8 cellular contexts compared by ENCODE assay signal in the genomic region with DNA sequence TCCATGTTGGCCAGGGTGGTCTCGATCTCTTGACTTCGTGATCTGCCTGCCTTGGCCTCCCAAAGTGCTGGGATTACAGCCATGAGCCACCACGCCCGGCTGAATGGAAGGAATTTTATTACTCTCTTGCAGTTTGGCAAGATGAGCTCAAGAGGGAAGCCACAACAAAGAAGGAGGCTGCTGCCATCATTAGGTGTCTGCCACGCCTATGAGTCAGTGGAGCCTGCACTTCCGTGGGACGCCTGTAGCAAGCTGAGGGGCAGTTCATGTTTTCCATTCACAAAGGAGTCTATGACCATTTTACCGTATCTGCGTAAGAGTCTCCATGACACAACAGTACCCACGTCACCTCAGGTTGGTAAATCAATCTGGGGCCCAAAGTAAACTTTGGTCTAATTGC. TPM values are rescaled to one million over a fixed set of nuclear protein-coding genes. Genes with fewer than 3 reads are reported as not detected.
DNase-seq lines count a peak whose midpoint lies in the region; ATAC-seq and TF ChIP-seq lines count a peak whose summit lies in the region.
"Had no signal": no experiment of that assay in that cellular context is flagged by ENCODE, and none has a peak within 500 bp of the region (broad histone marks: within the 10 kb centered on the region; RNA-seq: fewer than 3 reads in every experiment).

No MANE protein-coding gene starts in this region.

- H3K9me3 ChIP-seq in suprapubic skin (no peaks in the 10 kb centered on the region), ascending aorta (no peaks in the 10 kb centered on the region)

- TF ChIP-seq CTCF in suprapubic skin (IDR thresholded peaks at IDR 0.05): no peak
- TF ChIP-seq CTCF in ascending aorta (IDR thresholded peaks at IDR 0.05): no peak

- TF ChIP-seq POLR2A in suprapubic skin (IDR thresholded peaks at IDR 0.05): no peak

- ATAC-seq in left colon: peak; percentile 34
- ATAC-seq in GM19328 (IDR thresholded peaks at IDR 0.05; ENCODE audit: unreplicated experiment): no peak

- 68% methylated on average over 10 of the region's 10 CpGs for WGBS in suprapubic skin

- H3K4me1 ChIP-seq in suprapubic skin (no peaks in the 10 kb centered on the region), ascending aorta (no peaks in the 10 kb centered on the region)

- intact Hi-C loops in left colon (cut with DNase I, micrococcal nuclease) (no loop called here), ascending aorta (cut with DNase I) (no loop called here)

- H3K36me3 ChIP-seq in suprapubic skin (no peaks in the 10 kb centered on the region), ascending aorta (no peaks in the 10 kb centered on the region)

- no peak for TF ChIP-seq EP300 in suprapubic skin (IDR thresholded peaks at IDR 0.05)

- no peak overlapping the region for H3K4me3 ChIP-seq in suprapubic skin
- no peak overlapping the region for H3K4me3 ChIP-seq in ascending aorta

- H3K27ac ChIP-seq in suprapubic skin (peak overlapping the region; percentile 33), ascending aorta (no peak overlapping the region)

- DNase-seq in NAMALWA (ENCODE audit: low spot score) (peak; percentile 68), left colon (no peak), suprapubic skin (ENCODE audit: low spot score in 2 of 2) (no peak), ascending aorta (ENCODE audit: low spot score in 2 of 2) (no peak), HuH-7 (ENCODE audit: low spot score) (no peak)
- DNase-seq in activated CD8-positive, alpha-beta memory T cell treated with anti-CD3 and anti-CD28 coated beads, Interleukin-2, amount 50 U/mL, for 24 hours (ENCODE audit: extremely low read depth): peak; percentile 68

- no peaks in the 10 kb centered on the region for H3K27me3 ChIP-seq in suprapubic skin
- H3K27me3 ChIP-seq in ascending aorta: no peaks in the 10 kb centered on the region

RNA-seq across cellular contexts. Expression of a gene that starts 51.2 kb away (rescaled TPM):
- total RNA-seq in left colon: not detected
- 1 to 10 TPM in 1 of 4 donors, under 1 TPM in 2, not detected in 1; 0.34 to 2.4 (median 0.38) TPM for total RNA-seq in suprapubic skin
- total RNA-seq in ascending aorta: not detected
- total RNA-seq: fibroblast of lung had no signal

Comparison
In these comparisons a context has a peak if more than half of its experiments do, and no peak if none do; other contexts are left out.
1. DNase-seq: peak in NAMALWA (single experiment) and activated CD8-positive, alpha-beta memory T cell treated with anti-CD3 and anti-CD28 coated beads, Interleukin-2, amount 50 U/mL, for 24 hours (single experiment); none in left colon (0 of 2), suprapubic skin (0 of 2), ascending aorta (0 of 2) and HuH-7 (single experiment).